1 cellular context compared by ENCODE assay signal in genomic region chr7:50266893-50267386, GRCh38.
TF ChIP-seq lines count a peak whose summit lies in the region.

No MANE protein-coding gene starts in this region.

TF ChIP-seq in GM12878, 131 proteins besides CTCF, POLR2A, EP300 and RAD21 (continued from another document and continues in another):
- TF ChIP-seq E2F4 (IDR thresholded peaks at IDR 0.05; ENCODE audit: low read depth, low read length) (no peak), ESRRA (IDR thresholded peaks at IDR 0.05; ENCODE audit: low read length) (no peak), ZNF24 (IDR thresholded peaks at IDR 0.05) (no peak), ZNF622 (IDR thresholded peaks at IDR 0.05) (no peak), TARDBP (IDR thresholded peaks at IDR 0.05; ENCODE audit: borderline replicate concordance) (no peak), IRF5 (IDR thresholded peaks at IDR 0.05; ENCODE audit: borderline replicate concordance) (no peak), ETV6 (conservative IDR thresholded peaks at IDR 0.05 in 1 of 2, IDR thresholded peaks at IDR 0.05 in 1 of 2; ENCODE audit: borderline replicate concordance in 1 of 2, low read depth in 1 of 2) (peak in 1 of 2 experiments; percentile 50; a peak in 1 of 4 replicates), HDAC6 (IDR thresholded peaks at IDR 0.05; ENCODE audit: unreplicated experiment) (no peak), CHD2 (IDR thresholded peaks at IDR 0.05; ENCODE audit: borderline replicate concordance, low read depth, low read length) (no peak), POLR2AphosphoS2 (IDR thresholded peaks at IDR 0.05; ENCODE audit: low read depth, low read length) (no peak), PAX5 (IDR thresholded peaks at IDR 0.05; ENCODE audit: borderline replicate concordance, low read depth, low read length) (peak; percentile 72; the same call in 1 of the 2 replicates), TBL1XR1 (IDR thresholded peaks at IDR 0.05; ENCODE audit: low read depth, low read length) (peak; percentile 82), CREB1 (IDR thresholded peaks at IDR 0.05; ENCODE audit: low read depth) (peak; percentile 42), HSF1 (IDR thresholded peaks at IDR 0.05; ENCODE audit: low read depth, low read length) (no peak), MYB (IDR thresholded peaks at IDR 0.05; ENCODE audit: borderline replicate concordance, low read depth, low read length) (no peak), RBBP5 (conservative IDR thresholded peaks at IDR 0.05) (no peak), ZSCAN29 (IDR thresholded peaks at IDR 0.05) (no peak), PKNOX1 (IDR thresholded peaks at IDR 0.05) (no peak), TCF7 (IDR thresholded peaks at IDR 0.05; ENCODE audit: borderline replicate concordance) (no peak), LARP7 (IDR thresholded peaks at IDR 0.05) (no peak), ELK1 (IDR thresholded peaks at IDR 0.05; ENCODE audit: low read depth, low read length) (no peak), SPI1 (IDR thresholded peaks at IDR 0.05; ENCODE audit: borderline replicate concordance, insufficient read depth, low read depth, low read length) (no peak), MXI1 (IDR thresholded peaks at IDR 0.05; ENCODE audit: low read depth, low read length) (no peak), TAF1 (IDR thresholded peaks at IDR 0.05; ENCODE audit: borderline replicate concordance, low read depth, low read length) (peak; percentile 47; the same call in 1 of the 2 replicates), RUNX3 (IDR thresholded peaks at IDR 0.05; ENCODE audit: low read length) (peak; percentile 96), HDGF (IDR thresholded peaks at IDR 0.05) (no peak), USF2 (IDR thresholded peaks at IDR 0.05; ENCODE audit: borderline replicate concordance, low read depth, low read length) (no peak), CEBPB (IDR thresholded peaks at IDR 0.05; ENCODE audit: borderline replicate concordance in 1 of 2, low read depth in 2 of 2, low read length in 2 of 2) (peak in 1 of 2 experiments; percentile 73; a peak in 1 of 4 replicates), EZH2 (IDR thresholded peaks at IDR 0.05; ENCODE audit: borderline replicate concordance, control insufficient read depth, low read depth, low read length) (no peak), ASH2L (IDR thresholded peaks at IDR 0.05; ENCODE audit: borderline replicate concordance, low read depth) (no peak), ZNF592 (IDR thresholded peaks at IDR 0.05) (no peak), SUPT20H (IDR thresholded peaks at IDR 0.05; ENCODE audit: borderline replicate concordance, control insufficient read depth, low read depth, low read length) (no peak), WRNIP1 (IDR thresholded peaks at IDR 0.05; ENCODE audit: borderline replicate concordance, low read depth, low read length) (no peak), IRF3 (IDR thresholded peaks at IDR 0.05) (no peak), RFX5 (IDR thresholded peaks at IDR 0.05; ENCODE audit: low read depth, low read length) (no peak), SKIL (IDR thresholded peaks at IDR 0.05; ENCODE audit: low read depth, poor library complexity, severe bottlenecking) (peak; percentile 44), SMAD5 (IDR thresholded peaks at IDR 0.05; ENCODE audit: low read depth) (no peak), ZNF274 (IDR thresholded peaks at IDR 0.05; ENCODE audit: insufficient read depth, insufficient read length) (no peak), SIN3A (IDR thresholded peaks at IDR 0.05; ENCODE audit: low read depth, low read length) (no peak), NKRF (conservative IDR thresholded peaks at IDR 0.05) (no peak), CHD4 (IDR thresholded peaks at IDR 0.05) (no peak), SMARCA5 (IDR thresholded peaks at IDR 0.05) (no peak), CHD1 (IDR thresholded peaks at IDR 0.05; ENCODE audit: low read depth, low read length) (no peak), ZNF384 (IDR thresholded peaks at IDR 0.05; ENCODE audit: borderline replicate concordance, low read depth, low read length) (no peak), NR2C2 (IDR thresholded peaks at IDR 0.05; ENCODE audit: borderline replicate concordance, control insufficient read depth, insufficient read length, low read depth) (no peak), BCL3 (IDR thresholded peaks at IDR 0.05; ENCODE audit: borderline replicate concordance, insufficient read depth, low read depth, low read length, poor library complexity, severe bottlenecking) (no peak), SUZ12 (IDR thresholded peaks at IDR 0.05; ENCODE audit: unreplicated experiment) (no peak)
